Comparison of ENCODE assay signal across 8 cellular contexts in genomic region chr1:150567341-150567716, GRCh38. TPM values are rescaled to one million over a fixed set of nuclear protein-coding genes. Genes with fewer than 3 reads are reported as not detected.
DNase-seq lines count a peak whose midpoint lies in the region; ATAC-seq and TF ChIP-seq lines count a peak whose summit lies in the region.

No MANE protein-coding gene starts in this region.

- peaks cover 0 to 27% (median 5%) of the 10 kb centered on the region in 3 donors for H3K36me3 Mint-ChIP-seq in naive thymus-derived CD8-positive, alpha-beta T cell

- POLR2A ChIA-PET in naive thymus-derived CD8-positive, alpha-beta T cell (lab: Charles Lee): interaction anchor here (0.6 to 16.2 kb wide), 7 partner anchors 11 to 338 kb away, joined by 3 to 1195 read pairs (median 4); partner anchors contain the start of genes ENSA, MCL1 and RPRD2

- no peak for TF ChIP-seq CTCF in WERI-Rb-1 (IDR thresholded peaks at IDR 0.05; ENCODE audit: low read depth, low read length)

- H3K9me3 ChIP-seq in WERI-Rb-1 (ENCODE audit: severe bottlenecking): no peaks in the 10 kb centered on the region
- H3K9me3 ChIP-seq in duodenal mucosa (ENCODE audit: control insufficient read depth in 1 of 2, low read length in 2 of 2): no peaks in the 10 kb centered on the region

- H3K4me3 Mint-ChIP-seq in naive thymus-derived CD8-positive, alpha-beta T cell: peak overlapping the region; percentile 77 to 99 (median 90)

- no peaks in the 10 kb centered on the region for H3K9me3 Mint-ChIP-seq in naive thymus-derived CD8-positive, alpha-beta T cell

- H3K9ac ChIP-seq in duodenal mucosa (ENCODE audit: low read depth in 1 of 2, low read length in 2 of 2): peak overlapping the region; percentile 48 to 71

- H3K27me3 Mint-ChIP-seq in naive thymus-derived CD8-positive, alpha-beta T cell: no peaks in the 10 kb centered on the region

- H3K27me3 ChIP-seq in WERI-Rb-1 (ENCODE audit: insufficient read depth, low read depth, severe bottlenecking) (no peaks in the 10 kb centered on the region), duodenal mucosa (ENCODE audit: control insufficient read depth in 1 of 2, insufficient read depth in 2 of 2, low read length in 2 of 2) (no peaks in the 10 kb centered on the region)

- peak; percentile 44 for DNase-seq in EH (ENCODE audit: low read depth)
- no peak for DNase-seq in WERI-Rb-1
- DNase-seq in naive thymus-derived CD8-positive, alpha-beta T cell: peak in 8 of 10 donors; percentile 35 to 89 (median 63)
- no peak for DNase-seq in NCI-H1436 treated with DMSO at 0.1 percent for 48 hours (lab: John Stamatoyannopoulos, UW)
- DNase-seq in mesenteric fat pad (ENCODE audit: low spot score): no peak
- DNase-seq in SK-N-DZ (ENCODE audit: low spot score): no peak

- H3K4me1 ChIP-seq in duodenal mucosa (ENCODE audit: control insufficient read depth in 1 of 2, insufficient read depth in 2 of 2, low read length in 2 of 2): peaks cover 54 to 79% of the 10 kb centered on the region in 2 donors

- H3K36me3 ChIP-seq in WERI-Rb-1 (peaks cover 4% of the 10 kb centered on the region), duodenal mucosa (ENCODE audit: control insufficient read depth in 1 of 2, insufficient read depth in 2 of 2, low read length in 2 of 2) (peaks cover 0 to 17% of the 10 kb centered on the region in 2 donors)

- peak overlapping the region; percentile 91 to 99 (median 97) for H3K27ac Mint-ChIP-seq in naive thymus-derived CD8-positive, alpha-beta T cell

- no peak overlapping the region for H3K4me3 ChIP-seq in WERI-Rb-1 (ENCODE audit: low read depth, low read length)
- H3K4me3 ChIP-seq in duodenal mucosa (ENCODE audit: low read depth in 1 of 2, low read length in 2 of 2): peak overlapping the region; percentile 43 to 56

- peak overlapping the region; percentile 34 for H3K27ac ChIP-seq in WERI-Rb-1
- peak overlapping the region; percentile 67 for H3K27ac ChIP-seq in duodenal mucosa (ENCODE audit: low read depth, low read length)

- peak; percentile 30 for ATAC-seq in HG02943 (IDR thresholded peaks at IDR 0.05; ENCODE audit: low read depth, unreplicated experiment)
- ATAC-seq in naive thymus-derived CD8-positive, alpha-beta T cell: peak; percentile 26 to 34

- H3K4me1 Mint-ChIP-seq in naive thymus-derived CD8-positive, alpha-beta T cell: peaks cover 46 to 96% (median 84%) of the 10 kb centered on the region in 4 donors

RNA-seq across cellular contexts. Expression of gene MCL1, which starts 12.1 kb away (rescaled TPM):
- total RNA-seq in naive thymus-derived CD8-positive, alpha-beta T cell: 100 to 1,000 TPM; 291 TPM
- polyA plus RNA-seq in naive thymus-derived CD8-positive, alpha-beta T cell: 100 to 1,000 TPM; 125 to 170 (median 146) TPM
- 697 TPM for total RNA-seq in mesenteric fat pad
- 109 and 112 TPM in 2 replicates for polyA plus RNA-seq in SK-N-DZ (2014; cell fraction: cytosol; rRNA removed)
- 116 and 145 TPM in 2 replicates for polyA plus RNA-seq in SK-N-DZ (2014; cell fraction: nucleus; rRNA removed)

RNA-seq across cellular contexts. Expression of gene ADAMTSL4, which starts 18.1 kb away (rescaled TPM):
- total RNA-seq in naive thymus-derived CD8-positive, alpha-beta T cell: under 1 TPM; 0.16 to 0.29 TPM
- polyA plus RNA-seq in naive thymus-derived CD8-positive, alpha-beta T cell: under 1 TPM in 1 of 3 donors, not detected in 2; 0.32 TPM
- 76.4 TPM for total RNA-seq in mesenteric fat pad
- 0.48 and 1.3 TPM in 2 replicates for polyA plus RNA-seq in SK-N-DZ (2014; cell fraction: cytosol; rRNA removed)
- 2.5 and 6.9 TPM in 2 replicates for polyA plus RNA-seq in SK-N-DZ (2014; cell fraction: nucleus; rRNA removed)

RNA-seq across cellular contexts. Expression of gene FALEC, which starts 51.8 kb away (rescaled TPM):
- total RNA-seq in naive thymus-derived CD8-positive, alpha-beta T cell: 1 to 10 TPM in 1 of 2 experiments, not detected in 1; 1.9 TPM
- polyA plus RNA-seq in naive thymus-derived CD8-positive, alpha-beta T cell: 1 to 10 TPM in 1 of 3 donors, under 1 TPM in 1, not detected in 1; 0.38 to 1.3 TPM
- not detected for total RNA-seq in mesenteric fat pad
- polyA plus RNA-seq in SK-N-DZ (2014; cell fraction: cytosol; rRNA removed): 0.58 and 0.60 TPM in 2 replicates
- polyA plus RNA-seq in SK-N-DZ (2014; cell fraction: nucleus; rRNA removed): not detected in 2 replicates

RNA-seq across cellular contexts. Expression of gene ECM1, which starts 59.4 kb away (rescaled TPM):
- 1 to 10 TPM; 1.5 to 1.6 TPM for total RNA-seq in naive thymus-derived CD8-positive, alpha-beta T cell
- polyA plus RNA-seq in naive thymus-derived CD8-positive, alpha-beta T cell: under 1 TPM in 1 of 3 donors, not detected in 2; 0.17 TPM
- 33.1 TPM for total RNA-seq in mesenteric fat pad
- 1.2 and 1.3 TPM in 2 replicates for polyA plus RNA-seq in SK-N-DZ (2014; cell fraction: cytosol; rRNA removed)
- 8.0 and 10.6 TPM in 2 replicates for polyA plus RNA-seq in SK-N-DZ (2014; cell fraction: nucleus; rRNA removed)

Comparison
In these comparisons a context has a peak if more than half of its experiments do, and no peak if none do; other contexts are left out.
1. DNase-seq: peak in EH (single experiment) and naive thymus-derived CD8-positive, alpha-beta T cell (8 of 10); none in WERI-Rb-1 (single experiment), NCI-H1436 treated with DMSO at 0.1 percent for 48 hours (single experiment), mesenteric fat pad (single experiment) and SK-N-DZ (single experiment).
2. RNA of gene ADAMTSL4, which starts 18.1 kb away (total RNA-seq): 76.4 TPM in mesenteric fat pad (single experiment); 0.16 to 0.29 TPM in naive thymus-derived CD8-positive, alpha-beta T cell; every median in the first group is over 10 times any median in the second.